9 cellular contexts compared by ENCODE assay signal in the genomic region with DNA sequence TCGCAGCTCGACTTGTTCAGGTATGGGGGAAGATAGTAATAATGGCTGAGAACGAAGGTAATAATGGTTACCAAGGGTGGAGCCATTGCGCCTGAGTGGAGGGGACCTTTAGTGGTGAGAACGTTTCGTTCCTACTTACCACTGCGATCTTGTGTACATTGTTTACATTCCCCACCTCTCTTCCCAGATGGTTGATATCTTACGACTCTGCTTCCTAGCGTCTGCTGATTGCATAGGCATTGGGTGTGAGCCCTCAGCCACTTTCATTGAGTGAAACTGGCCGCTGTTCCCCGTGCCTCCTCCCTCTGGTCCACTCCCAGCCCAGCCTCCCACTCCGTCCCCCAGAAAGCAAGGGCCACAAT. TPM values are rescaled to one million over a fixed set of nuclear protein-coding genes. Genes with fewer than 3 reads are reported as not detected.
DNase-seq lines count a peak whose midpoint lies in the region; ATAC-seq and TF ChIP-seq lines count a peak whose summit lies in the region.
"Had no signal": no experiment of that assay in that cellular context is flagged by ENCODE, and none has a peak within 500 bp of the region (broad histone marks: within the 10 kb centered on the region; RNA-seq: fewer than 3 reads in every experiment).

No MANE protein-coding gene starts in this region.

- no peaks in the 10 kb centered on the region for H3K9me3 Mint-ChIP-seq in activated CD4-positive, alpha-beta T cell treated with anti-CD3 and anti-CD28 coated beads, Interleukin-2, amount 10 ng/mL, durations not matched to agents 7 days and 5 days

- H3K36me3 ChIP-seq in SJSA1 (peaks cover 23% of the 10 kb centered on the region), parathyroid adenoma (ENCODE audit: control insufficient read depth, insufficient read depth, low read length) (no peaks in the 10 kb centered on the region)

- peaks cover 15% of the 10 kb centered on the region for H3K36me3 Mint-ChIP-seq in activated CD4-positive, alpha-beta T cell treated with anti-CD3 and anti-CD28 coated beads, Interleukin-2, amount 10 ng/mL, durations not matched to agents 7 days and 5 days (ENCODE audit: low read depth)

- H3K4me3 ChIP-seq in SJSA1 = peak overlapping the region; percentile 59
- H3K4me3 ChIP-seq in parathyroid adenoma (ENCODE audit: low read depth, low read length) = peak overlapping the region; percentile 74

- H3K27me3 Mint-ChIP-seq in activated CD4-positive, alpha-beta T cell treated with anti-CD3 and anti-CD28 coated beads, Interleukin-2, amount 10 ng/mL, durations not matched to agents 7 days and 5 days = no peaks in the 10 kb centered on the region

- ATAC-seq in HG02943 (IDR thresholded peaks at IDR 0.05; ENCODE audit: low read depth, unreplicated experiment) (peak; percentile 16), HG03097 (IDR thresholded peaks at IDR 0.05; ENCODE audit: low FRiP score, unreplicated experiment) (no peak)

- POLR2A ChIA-PET in activated CD4-positive, alpha-beta T cell treated with anti-CD3 and anti-CD28 coated beads, Interleukin-2, amount 10 ng/mL, durations not matched to agents 7 days and 5 days (lab: Charles Lee) = interaction anchor here (0.8 kb wide), 1 partner anchor 40 kb away, joined by 3 read pairs; no protein-coding TSS in a partner anchor

- H3K9me3 ChIP-seq in SJSA1 (replicated peaks) = no peaks in the 10 kb centered on the region
- no peaks in the 10 kb centered on the region for H3K9me3 ChIP-seq in parathyroid adenoma (ENCODE audit: control insufficient read depth, low read length)

- H3K79me2 ChIP-seq in parathyroid adenoma = no peaks in the 10 kb centered on the region

- peaks cover 8% of the 10 kb centered on the region for H3K4me1 ChIP-seq in SJSA1 (replicated peaks)
- H3K4me1 ChIP-seq in parathyroid adenoma = peaks cover 4% of the 10 kb centered on the region

- H3K9ac ChIP-seq in parathyroid adenoma = peak overlapping the region; percentile 67

- H3K4me3 Mint-ChIP-seq in activated CD4-positive, alpha-beta T cell treated with anti-CD3 and anti-CD28 coated beads, Interleukin-2, amount 10 ng/mL, durations not matched to agents 7 days and 5 days = peak overlapping the region; percentile 98

- peak overlapping the region; percentile 92 for H2AFZ ChIP-seq in parathyroid adenoma

- H3K27me3 ChIP-seq in SJSA1 (replicated peaks) = no peaks in the 10 kb centered on the region
- H3K27me3 ChIP-seq in parathyroid adenoma (ENCODE audit: control insufficient read depth, insufficient read depth, low read length) = no peaks in the 10 kb centered on the region

- H3K4me1 Mint-ChIP-seq in activated CD4-positive, alpha-beta T cell treated with anti-CD3 and anti-CD28 coated beads, Interleukin-2, amount 10 ng/mL, durations not matched to agents 7 days and 5 days = peaks cover 30% of the 10 kb centered on the region

- H3K27ac Mint-ChIP-seq in activated CD4-positive, alpha-beta T cell treated with anti-CD3 and anti-CD28 coated beads, Interleukin-2, amount 10 ng/mL, durations not matched to agents 7 days and 5 days = peak overlapping the region; percentile 98

- CTCF ChIA-PET in activated CD4-positive, alpha-beta T cell treated with anti-CD3 and anti-CD28 coated beads, Interleukin-2, amount 10 ng/mL, durations not matched to agents 7 days and 5 days (lab: Charles Lee) = interaction anchor here (1.0 kb wide), 1 partner anchor 531 kb away, joined by 3 read pairs; no protein-coding TSS in a partner anchor

- no peak for DNase-seq in activated CD4-positive, alpha-beta T cell treated with anti-CD3 and anti-CD28 coated beads, Interleukin-2, amount 10 ng/mL, durations not matched to agents 7 days and 5 days
- DNase-seq in activated CD4-positive, alpha-beta T cell treated with anti-CD3 and anti-CD28 coated beads, Interleukin-2, amount 50 U/mL, for 4 hours = no peak
- DNase-seq in SJSA1 (ENCODE audit: low read depth in 1 of 2, low spot score in 2 of 2) (no peak), fibroblast of gingiva (ENCODE audit: low read depth) (peak; percentile 6)
- no peak for DNase-seq in stimulated activated CD4-positive, alpha-beta T cell treated with anti-CD3 and anti-CD28 coated beads, Interleukin-1b, Interleukin-23, amount 100 ng/mL, for 48 hours

- H3K4me2 ChIP-seq in parathyroid adenoma (ENCODE audit: low read length) = peak overlapping the region; percentile 64

- peak overlapping the region; percentile 95 for H3K27ac ChIP-seq in SJSA1
- peak overlapping the region; percentile 92 for H3K27ac ChIP-seq in parathyroid adenoma

- no peak for TF ChIP-seq CTCF in parathyroid adenoma (IDR thresholded peaks at IDR 0.05)

RNA-seq across cellular contexts. Expression of a gene that starts 0.8 kb away (rescaled TPM):
- total RNA-seq in activated CD4-positive, alpha-beta T cell treated with anti-CD3 and anti-CD28 coated beads, Interleukin-2, amount 10 ng/mL, durations not matched to agents 7 days and 5 days = 10 to 100 TPM; 60.3 to 64.1 TPM
- 42.1 and 45.4 TPM in 2 replicates for total RNA-seq in SJSA1 (2014; rRNA removed; shearing (Covaris generic))

RNA-seq across cellular contexts. Expression of a gene that starts 43.2 kb away (rescaled TPM):
- total RNA-seq in activated CD4-positive, alpha-beta T cell treated with anti-CD3 and anti-CD28 coated beads, Interleukin-2, amount 10 ng/mL, durations not matched to agents 7 days and 5 days = not detected
- total RNA-seq in SJSA1 (2014; rRNA removed; shearing (Covaris generic)) = not detected in 2 replicates
- total RNA-seq: lung microvascular endothelial cell had no signal
